ENCODE assay signal across 10 cellular contexts in the genomic region with DNA sequence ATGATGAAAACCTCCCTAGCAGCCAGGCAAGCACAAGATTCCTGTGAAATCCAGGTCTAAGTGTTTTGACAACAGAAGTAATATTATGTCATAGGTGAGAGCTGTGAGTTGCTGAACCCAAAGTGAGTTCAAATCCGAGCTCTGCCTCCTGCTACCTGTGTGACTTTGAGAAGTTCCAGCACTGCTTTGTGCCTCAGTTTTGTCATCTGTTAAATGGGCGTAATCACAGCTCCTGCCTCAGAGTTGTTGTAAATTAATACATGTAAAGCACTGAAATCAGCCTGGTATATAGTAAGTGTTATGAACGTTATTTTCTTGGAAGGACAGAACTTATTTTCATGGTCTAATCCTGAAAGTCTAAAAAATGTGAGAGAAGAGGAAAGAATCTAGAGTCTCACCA. TPM values are rescaled to one million over a fixed set of nuclear protein-coding genes. Genes with fewer than 3 reads are reported as not detected.
"Had no signal": no experiment of that assay in that cellular context is flagged by ENCODE, and none has a peak within 500 bp of the region (broad histone marks: within the 10 kb centered on the region; RNA-seq: fewer than 3 reads in every experiment).

No MANE protein-coding gene starts in this region.

RNA-seq across cellular contexts. Expression of a gene that starts 38.7 kb away (rescaled TPM):
- total RNA-seq: esophagus mucosa, esophagus squamous epithelium, gastrocnemius medialis, glomerular endothelial cell, heart right ventricle, left ventricle myocardium inferior, liver, myocyte had no signal
- polyA plus RNA-seq: heart right ventricle, liver, lung, mammary epithelial cell had no signal
